Comparison of ENCODE assay signal across 8 cellular contexts in genomic region chr12:49130151-49131050, GRCh38. TPM values are rescaled to one million over a fixed set of nuclear protein-coding genes. Genes with fewer than 3 reads are reported as not detected.
DNase-seq lines count a peak whose midpoint lies in the region; ATAC-seq and TF ChIP-seq lines count a peak whose summit lies in the region.

No MANE protein-coding gene starts in this region.

- H3K9me3 ChIP-seq in suprapubic skin: no peaks in the 10 kb centered on the region

- H3K36me3 ChIP-seq in suprapubic skin: peaks cover 25% of the 10 kb centered on the region

- DNase-seq in GM10248 (ENCODE audit: extremely low spot score) (peak; percentile 91), NAMALWA (ENCODE audit: low spot score) (peak; percentile 95), SK-N-DZ (ENCODE audit: low spot score) (peak; percentile 90), globus pallidus (ENCODE audit: low spot score) (peak; percentile 92), occipital lobe (lab: John Stamatoyannopoulos, UW) (peak; percentile 81), suprapubic skin (ENCODE audit: low spot score in 2 of 2) (peak; percentile 94 to 96)
- DNase-seq in activated naive CD4-positive, alpha-beta T cell treated with anti-CD3 and anti-CD28 coated beads, Interleukin-2, amount 50 U/mL, for 16 hours: peak; percentile 92

- peak overlapping the region; percentile 99 for H3K27ac ChIP-seq in suprapubic skin

- ATAC-seq in HG02571 (IDR thresholded peaks at IDR 0.05; ENCODE audit: unreplicated experiment): peak; percentile 48

- POLR2A ChIA-PET in GM10248 (lab: Yijun Ruan, JAX): interaction anchor here (0.6 to 2.9 kb wide), 38 partner anchors 9 to 572 kb away, joined by 3 to 33 read pairs (median 5); partner anchors contain the start of genes LMBR1L, RHEBL1, TROAP and TUBA1A

- TF ChIP-seq EP300 in suprapubic skin (IDR thresholded peaks at IDR 0.05): no peak

- CTCF ChIA-PET in GM10248 (lab: Yijun Ruan, JAX): interaction anchor here (0.6 to 7.3 kb wide), 32 partner anchors 8 to 226 kb away, joined by 3 to 85 read pairs (median 4); partner anchors contain the start of genes DHH, LMBR1L, RHEBL1 and TUBA1A

- WGBS in suprapubic skin: under 1% methylated on average over 23 of the region's 66 CpGs

- H3K4me1 ChIP-seq in suprapubic skin: peaks cover 37% of the 10 kb centered on the region

- no peak for TF ChIP-seq POLR2A in suprapubic skin (IDR thresholded peaks at IDR 0.05)

- no peaks in the 10 kb centered on the region for H3K27me3 ChIP-seq in suprapubic skin

- peak overlapping the region; percentile 90 for H3K4me3 ChIP-seq in suprapubic skin

- TF ChIP-seq CTCF in GM10248 (IDR thresholded peaks at IDR 0.05; ENCODE audit: control extremely low read depth, extremely low read depth, low read depth, missing control alignments): peak; percentile 95
- TF ChIP-seq CTCF in suprapubic skin (IDR thresholded peaks at IDR 0.05): peak; percentile 65 to 95

RNA-seq across cellular contexts. Expression of gene TUBA1B, which starts 0.8 kb away (rescaled TPM):
- 4,089 and 4,487 TPM in 2 replicates for polyA plus RNA-seq in SK-N-DZ (2014; cell fraction: cytosol; rRNA removed)
- polyA plus RNA-seq in SK-N-DZ (2014; cell fraction: nucleus; rRNA removed): 1,364 and 1,619 TPM in 2 replicates
- total RNA-seq in occipital lobe (1,492 TPM), suprapubic skin (100 to 1,000 TPM; 240 to 523 (median 441) TPM)

RNA-seq across cellular contexts. Expression of gene LMBR1L, which starts 19.8 kb away (rescaled TPM):
- 39.9 and 61.0 TPM in 2 replicates for polyA plus RNA-seq in SK-N-DZ (2014; cell fraction: cytosol; rRNA removed)
- polyA plus RNA-seq in SK-N-DZ (2014; cell fraction: nucleus; rRNA removed): 254 and 255 TPM in 2 replicates
- total RNA-seq in occipital lobe: 90.8 TPM
- 100 to 1,000 TPM in 1 of 4 donors, 10 to 100 TPM in 3; 25.3 to 152 (median 62.3) TPM for total RNA-seq in suprapubic skin

RNA-seq across cellular contexts. Expression of gene DHH, which starts 35.8 kb away (rescaled TPM):
- 0.21 TPM in 1 of 2 replicates, not detected in the other for polyA plus RNA-seq in SK-N-DZ (2014; cell fraction: cytosol; rRNA removed)
- 0.47 and 1.3 TPM in 2 replicates for polyA plus RNA-seq in SK-N-DZ (2014; cell fraction: nucleus; rRNA removed)
- total RNA-seq in occipital lobe (0.47 TPM), suprapubic skin (under 1 TPM; 0.15 to 0.47 (median 0.42) TPM)

RNA-seq across cellular contexts. Expression of gene TUBA1A, which starts 58.5 kb away (rescaled TPM):
- polyA plus RNA-seq in SK-N-DZ (2014; cell fraction: cytosol; rRNA removed): 3,823 and 4,070 TPM in 2 replicates
- polyA plus RNA-seq in SK-N-DZ (2014; cell fraction: nucleus; rRNA removed): 973 and 1,840 TPM in 2 replicates
- total RNA-seq in occipital lobe: 9,948 TPM
- 100 to 1,000 TPM in 3 of 4 donors, 10 to 100 TPM in 1; 70.0 to 251 (median 181) TPM for total RNA-seq in suprapubic skin

Comparison
In these comparisons a context has a peak if more than half of its experiments do, and no peak if none do; other contexts are left out.
1. Peak in every context shown above with its lines: DNase-seq, ATAC-seq, H3K4me3 ChIP-seq and H3K27ac ChIP-seq.